Comparison of ENCODE assay signal across 8 cellular contexts in genomic region chr1:2486558-2486957, GRCh38. TPM values are rescaled to one million over a fixed set of nuclear protein-coding genes. Genes with fewer than 3 reads are reported as not detected.
"Had no signal": no experiment of that assay in that cellular context is flagged by ENCODE, and none has a peak within 500 bp of the region (broad histone marks: within the 10 kb centered on the region; RNA-seq: fewer than 3 reads in every experiment).

No MANE protein-coding gene starts in this region.

- H3K9ac ChIP-seq: KMS-11 had no signal

- FAIRE-seq: H1, H54, HTR-8/SVneo had no signal

- DNase-seq: H9, HCEC 1CT, KBM-7 had no signal

- H3K4me3 ChIP-seq: GM23338 had no signal

- H3K4me2 ChIP-seq: GM23338, KMS-11 had no signal

- H2AFZ ChIP-seq: GM23338 had no signal

- ATAC-seq: GM23338 had no signal

- H3K27ac ChIP-seq: KMS-11 had no signal

RNA-seq across cellular contexts. Expression of gene PLCH2, which starts 10.5 kb away (rescaled TPM):
- polyA plus RNA-seq: GM23338 had no signal

RNA-seq across cellular contexts. Expression of gene HES5, which starts 43.5 kb away (rescaled TPM):
- total RNA-seq: H9 had no signal
- polyA plus RNA-seq: H1 had no signal
